ENCODE assay signal across 8 cellular contexts in genomic region chr15:41773729-41774061, GRCh38. TPM values are rescaled to one million over a fixed set of nuclear protein-coding genes. Genes with fewer than 3 reads are reported as not detected.
DNase-seq lines count a peak whose midpoint lies in the region; ATAC-seq, FAIRE-seq and TF ChIP-seq lines count a peak whose summit lies in the region.

No MANE protein-coding gene starts in this region.

- H3K9me3 Mint-ChIP-seq in activated T-cell treated with anti-CD3 and anti-CD28 coated beads, Interleukin-2, amount 50 U/mL, for 4 hours, result no peaks in the 10 kb centered on the region

- no peaks in the 10 kb centered on the region for H3K27me3 ChIP-seq in adipocyte (replicated peaks; ENCODE audit: control insufficient read depth, insufficient read depth, low read length)
- no peaks in the 10 kb centered on the region for H3K27me3 ChIP-seq in thyroid gland

- H3K4me3 ChIP-seq in adipocyte (ENCODE audit: low read length) (peak overlapping the region; percentile 95), thyroid gland (replicated peaks in 1 of 3) (peak overlapping the region in 1 of 3 donors; percentile 74)

- H3K27me3 Mint-ChIP-seq in activated T-cell treated with anti-CD3 and anti-CD28 coated beads, Interleukin-2, amount 50 U/mL, for 4 hours (ENCODE audit: low read depth), result no peaks in the 10 kb centered on the region

- TF ChIP-seq CTCF in thyroid gland (IDR thresholded peaks at IDR 0.05) (no peak), D721Med (IDR thresholded peaks at IDR 0.05; ENCODE audit: insufficient read depth, missing control alignments) (no peak)

- ATAC-seq in activated T-cell treated with anti-CD3 and anti-CD28 coated beads, Interleukin-2, amount 50 U/mL, for 4 hours, result no peak
- ATAC-seq in left colon (peak; percentile 8), GM21576 (IDR thresholded peaks at IDR 0.05; ENCODE audit: unreplicated experiment) (no peak)

- H3K36me3 ChIP-seq in adipocyte (ENCODE audit: control insufficient read depth, insufficient read depth, low read length, severe bottlenecking) (peaks cover 3% of the 10 kb centered on the region), thyroid gland (no peaks in the 10 kb centered on the region)

- intact Hi-C loops in left colon (cut with DNase I, micrococcal nuclease) (loop anchor here in 1 of 2 donors (5.0 kb wide), 1 partner anchor 39 kb away; no protein-coding TSS in a partner anchor), thyroid gland (cut with DNase I) (loop anchor here (2.0 kb wide), 1 partner anchor 37 kb away; no protein-coding TSS in a partner anchor)

- peak overlapping the region; percentile 93 for H3K4me3 Mint-ChIP-seq in activated T-cell treated with anti-CD3 and anti-CD28 coated beads, Interleukin-2, amount 50 U/mL, for 4 hours

- H3K4me1 ChIP-seq in adipocyte (ENCODE audit: control insufficient read depth, insufficient read depth, low read length), result peaks cover 49% of the 10 kb centered on the region
- peaks cover 34 to 46% of the 10 kb centered on the region in 2 donors for H3K4me1 ChIP-seq in thyroid gland

- H3K9ac ChIP-seq in adipocyte (ENCODE audit: low read length), result peak overlapping the region; percentile 93

- FAIRE-seq in D721Med (lab: Jason Lieb, UNC), result no peak

- DNase-seq in activated T-cell treated with anti-CD3 and anti-CD28 coated beads, Interleukin-2, amount 50 U/mL, for 4 hours, result no peak
- DNase-seq in activated T-cell treated with anti-CD3 and anti-CD28 coated beads for 4 hours (no peak), adipocyte (ENCODE audit: low read depth) (no peak), left colon (no peak), thyroid gland (no peak), D721Med (ENCODE audit: insufficient read length, low spot score) (no peak), hepatic stellate cell (ENCODE audit: low spot score) (no peak)

- H3K9me3 ChIP-seq in adipocyte (ENCODE audit: control insufficient read depth, low read length) (no peaks in the 10 kb centered on the region), thyroid gland (no peaks in the 10 kb centered on the region)

- TF ChIP-seq POLR2A in thyroid gland (IDR thresholded peaks at IDR 0.05), result no peak

- peaks cover 49% of the 10 kb centered on the region for H3K4me1 Mint-ChIP-seq in activated T-cell treated with anti-CD3 and anti-CD28 coated beads, Interleukin-2, amount 50 U/mL, for 4 hours (ENCODE audit: low read depth)

- H3K27ac ChIP-seq in thyroid gland, result peak overlapping the region; percentile 73 to 86 (median 77)

- 15 to 29% methylated on average over 7 of the region's 7 CpGs for WGBS in thyroid gland, 2 donors

- peaks cover 2% of the 10 kb centered on the region for H3K36me3 Mint-ChIP-seq in activated T-cell treated with anti-CD3 and anti-CD28 coated beads, Interleukin-2, amount 50 U/mL, for 4 hours (ENCODE audit: insufficient read depth)

RNA-seq across cellular contexts. Expression of gene MAPKBP1, which starts 0.6 kb away (rescaled TPM):
- 10 to 100 TPM; 21.9 to 23.3 (median 22.5) TPM for total RNA-seq in activated T-cell treated with anti-CD3 and anti-CD28 coated beads, Interleukin-2, amount 50 U/mL, for 4 hours
- 10 to 100 TPM; 12.2 to 15.2 TPM for total RNA-seq in left colon
- 10 to 100 TPM; 25.4 to 40.5 (median 33.6) TPM for total RNA-seq in thyroid gland

RNA-seq across cellular contexts. Expression of gene JMJD7, which starts 54.2 kb away (rescaled TPM):
- total RNA-seq in activated T-cell treated with anti-CD3 and anti-CD28 coated beads, Interleukin-2, amount 50 U/mL, for 4 hours, result 10 to 100 TPM in 1 of 3 donors, 1 to 10 TPM in 2; 8.4 to 11.7 (median 8.8) TPM
- total RNA-seq in left colon (10 to 100 TPM in 1 of 2 donors, 1 to 10 TPM in 1; 8.4 to 10.9 TPM), thyroid gland (10 to 100 TPM; 18.8 to 36.6 (median 28.3) TPM)
